ENCODE assay signal across 18 cellular contexts in the genomic region with DNA sequence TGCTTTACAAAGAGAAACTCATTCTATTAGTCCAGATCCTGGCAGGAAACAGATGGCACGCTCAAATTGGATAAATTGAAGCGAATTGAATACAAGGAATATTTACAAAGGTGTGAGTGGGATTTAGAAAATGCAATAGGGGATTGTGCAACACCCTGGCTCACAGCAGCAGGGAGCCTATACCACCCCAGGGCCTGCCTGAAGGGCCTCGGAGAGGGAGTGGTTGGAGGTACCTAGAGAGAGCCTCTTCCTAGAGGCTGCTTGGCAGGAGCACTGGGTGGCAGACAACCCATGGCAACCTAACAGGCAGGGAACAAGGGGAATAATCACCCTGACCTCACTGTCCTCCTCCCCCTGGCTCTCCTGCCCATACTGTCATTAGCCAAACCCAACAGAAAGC. TPM values are rescaled to one million over a fixed set of nuclear protein-coding genes. Genes with fewer than 3 reads are reported as not detected.
A peak's percentile ranks its signal among the peaks of the same experiment; 100 is the strongest.
DNase-seq lines count a peak whose midpoint lies in the region; ATAC-seq and TF ChIP-seq lines count a peak whose summit lies in the region.
"Had no signal": no experiment of that assay in that cellular context is flagged by ENCODE, and none has a peak within 500 bp of the region (broad histone marks: within the 10 kb centered on the region; RNA-seq: fewer than 3 reads in every experiment).

No MANE protein-coding gene starts in this region.

- H3K27ac Mint-ChIP-seq in activated T-helper 1 cell treated with anti-CD3 and anti-CD28 coated beads, Interleukin-12 subunit alpha, Interleukin-12 subunit beta, Interleukin-2, Interleukin-4 antibody, amounts not matched to agents 30 ng/mL and 10 ng/mL and 1 ng/mL, durations not matched to agents 14 hours and 24 hours and 36 hours, result no peak overlapping the region
- H3K27ac Mint-ChIP-seq: activated CD4-positive, alpha-beta T cell treated with anti-CD3 and anti-CD28 coated beads, Interleukin-2, amount 10 ng/mL, durations not matched to agents 7 days and 5 days; activated T-cell treated with anti-CD3 and anti-CD28 coated beads, Interleukin-2, amount 50 U/mL, for 24 hours; CD4-positive, CD25-positive, alpha-beta regulatory T cell had no signal

- no peak overlapping the region for H3K4me3 Mint-ChIP-seq in activated T-helper 1 cell treated with anti-CD3 and anti-CD28 coated beads, Interleukin-12 subunit alpha, Interleukin-12 subunit beta, Interleukin-2, Interleukin-4 antibody, amounts not matched to agents 30 ng/mL and 10 ng/mL and 1 ng/mL, durations not matched to agents 14 hours and 24 hours and 36 hours
- H3K4me3 Mint-ChIP-seq: activated CD4-positive, alpha-beta T cell treated with anti-CD3 and anti-CD28 coated beads, Interleukin-2, amount 10 ng/mL, durations not matched to agents 7 days and 5 days; activated T-cell treated with anti-CD3 and anti-CD28 coated beads, Interleukin-2, amount 50 U/mL, for 24 hours; CD4-positive, CD25-positive, alpha-beta regulatory T cell had no signal

- H3K9me3 Mint-ChIP-seq in activated T-helper 1 cell treated with anti-CD3 and anti-CD28 coated beads, Interleukin-12 subunit alpha, Interleukin-12 subunit beta, Interleukin-2, Interleukin-4 antibody, amounts not matched to agents 30 ng/mL and 10 ng/mL and 1 ng/mL, durations not matched to agents 14 hours and 24 hours and 36 hours, result no peaks in the 10 kb centered on the region

- H3K4me1 ChIP-seq in HEK293 (ENCODE audit: control insufficient read depth, insufficient read depth, low read length) (no peaks in the 10 kb centered on the region), lung (ENCODE audit: control insufficient read depth in 2 of 2, insufficient read depth in 2 of 2, low read length in 2 of 2) (no peaks in the 10 kb centered on the region)
- H3K4me1 ChIP-seq: parathyroid adenoma had no signal

- H3K4me3 ChIP-seq in HEK293 (ENCODE audit: low read depth, low read length) (no peak overlapping the region), lung (no peak overlapping the region)
- H3K4me3 ChIP-seq: SJSA1 had no signal

- POLR2A ChIA-PET in HEK293 (lab: Yijun Ruan, JAX), result interaction anchor here (0.6 kb wide), 2 partner anchors 17 to 42 kb away, joined by 3 to 5 read pairs; no protein-coding TSS in a partner anchor

- 44 to 68% methylated on average over 3 of the region's 3 CpGs for WGBS in lung, 2 donors

- H3K27ac ChIP-seq in HEK293 (ENCODE audit: extremely low read depth, low read depth, low read length) (no peak overlapping the region), lung (ENCODE audit: low read depth in 1 of 2, low read length in 1 of 2) (no peak overlapping the region)
- H3K27ac ChIP-seq: parathyroid adenoma, SJSA1 had no signal

- H3K36me3 Mint-ChIP-seq in activated T-helper 1 cell treated with anti-CD3 and anti-CD28 coated beads, Interleukin-12 subunit alpha, Interleukin-12 subunit beta, Interleukin-2, Interleukin-4 antibody, amounts not matched to agents 30 ng/mL and 10 ng/mL and 1 ng/mL, durations not matched to agents 14 hours and 24 hours and 36 hours (ENCODE audit: low read depth), result no peaks in the 10 kb centered on the region
- H3K36me3 Mint-ChIP-seq: CD4-positive, CD25-positive, alpha-beta regulatory T cell had no signal

- no peaks in the 10 kb centered on the region for H3K4me1 Mint-ChIP-seq in activated T-helper 1 cell treated with anti-CD3 and anti-CD28 coated beads, Interleukin-12 subunit alpha, Interleukin-12 subunit beta, Interleukin-2, Interleukin-4 antibody, amounts not matched to agents 30 ng/mL and 10 ng/mL and 1 ng/mL, durations not matched to agents 14 hours and 24 hours and 36 hours (ENCODE audit: low read depth)
- H3K4me1 Mint-ChIP-seq: activated CD4-positive, alpha-beta T cell treated with anti-CD3 and anti-CD28 coated beads, Interleukin-2, amount 10 ng/mL, durations not matched to agents 7 days and 5 days; CD4-positive, CD25-positive, alpha-beta regulatory T cell had no signal

- CTCF ChIA-PET in HEK293 (lab: Yijun Ruan, JAX), result no interaction called here

- no peak for ATAC-seq in lung (ENCODE audit: insufficient read depth, low FRiP score)
- ATAC-seq: left colon had no signal

- peaks cover 27% of the 10 kb centered on the region for H3K27me3 Mint-ChIP-seq in activated T-helper 1 cell treated with anti-CD3 and anti-CD28 coated beads, Interleukin-12 subunit alpha, Interleukin-12 subunit beta, Interleukin-2, Interleukin-4 antibody, amounts not matched to agents 30 ng/mL and 10 ng/mL and 1 ng/mL, durations not matched to agents 14 hours and 24 hours and 36 hours (ENCODE audit: insufficient read depth)

- H3K9me3 ChIP-seq in HEK293 (ENCODE audit: control insufficient read depth, insufficient read depth, low read depth, low read length) (peaks cover 6% of the 10 kb centered on the region), lung (ENCODE audit: control insufficient read depth in 2 of 2, insufficient read depth in 1 of 2, low read length in 1 of 2) (peaks cover 1 to 4% of the 10 kb centered on the region in 2 donors)

- DNase-seq in NCI-H1694 (lab: John Stamatoyannopoulos, UW) (peak; percentile 2), NCI-H82 (lab: John Stamatoyannopoulos, UW) (peak; percentile 78), lung (ENCODE audit: low spot score) (peak; percentile 36), SKM-1 treated with dmso at 0.1 percent for 144 hours (lab: John Stamatoyannopoulos, UW; ENCODE audit: unreplicated experiment) (no peak), GM10266 (ENCODE audit: extremely low spot score) (no peak)
- no peak for DNase-seq in activated T-helper 1 cell treated with anti-CD3 and anti-CD28 coated beads, Interleukin-12 subunit alpha, Interleukin-12 subunit beta, Interleukin-2, Interleukin-4 antibody, amounts not matched to agents 30 ng/mL and 10 ng/mL and 1 ng/mL, durations not matched to agents 14 hours and 24 hours and 36 hours (ENCODE audit: low spot score)
- DNase-seq: activated CD4-positive, alpha-beta T cell treated with anti-CD3 and anti-CD28 coated beads, Interleukin-2, amount 10 ng/mL, durations not matched to agents 7 days and 5 days; activated T-cell treated with anti-CD3 and anti-CD28 coated beads, Interleukin-2, amount 50 U/mL, for 24 hours; CD4-positive, CD25-positive, alpha-beta regulatory T cell; effector memory CD4-positive, alpha-beta T cell; GDM1; GOT3; left colon; MV-4-11; stimulated activated CD4-positive, alpha-beta T cell treated with anti-CD3 and anti-CD28 coated beads, Interleukin-4, amount 100 ng/mL, for 24 hours had no signal

- intact Hi-C loops in activated T-helper 1 cell treated with anti-CD3 and anti-CD28 coated beads, Interleukin-12 subunit alpha, Interleukin-12 subunit beta, Interleukin-2, Interleukin-4 antibody, amounts not matched to agents 30 ng/mL and 10 ng/mL and 1 ng/mL, durations not matched to agents 14 hours and 24 hours and 36 hours (cut with micrococcal nuclease), result no loop called here

- H3K27me3 ChIP-seq in lung (ENCODE audit: control insufficient read depth, insufficient read depth), result no peaks in the 10 kb centered on the region
- H3K27me3 ChIP-seq: SJSA1 had no signal

- no peaks in the 10 kb centered on the region for H3K36me3 ChIP-seq in HEK293 (ENCODE audit: control insufficient read depth in 2 of 2, insufficient read depth in 1 of 2, low read length in 2 of 2)
- H3K36me3 ChIP-seq in lung (ENCODE audit: control insufficient read depth in 2 of 2, insufficient read depth in 2 of 2, low read length in 2 of 2), result no peaks in the 10 kb centered on the region
- H3K36me3 ChIP-seq: SJSA1 had no signal

- TF ChIP-seq CTCF in HEK293 (tag by site-specific recombination; IDR thresholded peaks at IDR 0.05), result no peak
- no peak for TF ChIP-seq CTCF in lung (IDR thresholded peaks at IDR 0.05; ENCODE audit: control extremely low read depth, extremely low read depth)
- no peak for TF ChIP-seq CTCF in GM10266 (IDR thresholded peaks at IDR 0.05; ENCODE audit: control insufficient read depth, insufficient read depth, low read depth, missing control alignments)

TF ChIP-seq in HEK293, 187 proteins besides CTCF, POLR2A, EP300 and RAD21:
- peak; percentile 50; the same call in 1 of the 2 replicates for TF ChIP-seq ZNF211 (tag by site-specific recombination; IDR thresholded peaks at IDR 0.05; ENCODE audit: low read depth)
- TF ChIP-seq ZNF530 (tag by site-specific recombination; IDR thresholded peaks at IDR 0.05; ENCODE audit: low read depth), result no peak

RNA-seq across cellular contexts. Expression of a gene that starts 27.7 kb away (rescaled TPM):
- 10 to 100 TPM; 59.3 to 75.0 TPM for total RNA-seq in lung
- 10 to 100 TPM; 39.4 to 47.1 TPM for polyA plus RNA-seq in lung
- 61.8 and 63.3 TPM in 2 replicates for total RNA-seq in activated T-helper 1 cell treated with anti-CD3 and anti-CD28 coated beads, Interleukin-12 subunit alpha, Interleukin-12 subunit beta, Interleukin-2, Interleukin-4 antibody, amounts not matched to agents 30 ng/mL and 10 ng/mL and 1 ng/mL, durations not matched to agents 14 hours and 24 hours and 36 hours

Comparison
In these comparisons a context has a peak if more than half of its experiments do, and no peak if none do; other contexts are left out.
1. DNase-seq: peak in NCI-H1694 (single experiment), NCI-H82 (single experiment) and lung (single experiment); none in activated T-helper 1 cell treated with anti-CD3 and anti-CD28 coated beads, Interleukin-12 subunit alpha, Interleukin-12 subunit beta, Interleukin-2, Interleukin-4 antibody, amounts not matched to agents 30 ng/mL and 10 ng/mL and 1 ng/mL, durations not matched to agents 14 hours and 24 hours and 36 hours (single experiment), SKM-1 treated with dmso at 0.1 percent for 144 hours (single experiment) and GM10266 (single experiment).